Comparison of ENCODE assay signal across 8 cellular contexts in genomic region chr13:30865131-30866009, GRCh38. TPM values are rescaled to one million over a fixed set of nuclear protein-coding genes. Genes with fewer than 3 reads are reported as not detected.
DNase-seq lines count a peak whose midpoint lies in the region; ATAC-seq and TF ChIP-seq lines count a peak whose summit lies in the region.

No MANE protein-coding gene starts in this region.

- BruUV-seq in Caco-2 (replicated peaks; lab: Mats Ljungman, UMichigan), result no TSS peak

- H3K9me3 Mint-ChIP-seq in Caco-2 (ENCODE audit: unreplicated experiment), result no peaks in the 10 kb centered on the region

- H3K9me3 ChIP-seq in Caco-2, result no peaks in the 10 kb centered on the region
- H3K9me3 ChIP-seq in RWPE2 (ENCODE audit: severe bottlenecking), result no peaks in the 10 kb centered on the region
- no peaks in the 10 kb centered on the region for H3K9me3 ChIP-seq in neutrophil
- no peaks in the 10 kb centered on the region for H3K9me3 ChIP-seq in suprapubic skin

- H3K36me3 ChIP-seq in Caco-2 (ENCODE audit: control insufficient read depth, insufficient read depth, low read length) (no peaks in the 10 kb centered on the region), RWPE2 (ENCODE audit: low read depth) (no peaks in the 10 kb centered on the region), neutrophil (no peaks in the 10 kb centered on the region), suprapubic skin (no peaks in the 10 kb centered on the region)

- no peak overlapping the region for H3K4me3 ChIP-seq in Caco-2 (ENCODE audit: low read depth, low read length)
- no peak overlapping the region for H3K4me3 ChIP-seq in RWPE2 (ENCODE audit: severe bottlenecking)
- no peak overlapping the region for H3K4me3 ChIP-seq in neutrophil (ENCODE audit: low read depth in 1 of 2, low read length in 1 of 2)
- no peak overlapping the region for H3K4me3 ChIP-seq in suprapubic skin

- no peak for TF ChIP-seq EP300 in suprapubic skin (IDR thresholded peaks at IDR 0.05)

- H3K27ac ChIP-seq in RWPE2 (ENCODE audit: poor library complexity, severe bottlenecking), result peak overlapping the region; percentile 90
- H3K27ac ChIP-seq in neutrophil, result no peak overlapping the region
- H3K27ac ChIP-seq in suprapubic skin, result peak overlapping the region; percentile 86

- CTCF ChIA-PET in Caco-2 (lab: Charles Lee), result interaction anchor here (0.5 to 1.9 kb wide), 11 partner anchors 8 to 1129 kb away, joined by 3 to 9 read pairs (median 4); no protein-coding TSS in a partner anchor

- DNase-seq in Caco-2, result peak; percentile 71 to 72
- peak; percentile 91 for DNase-seq in LHCN-M2 (ENCODE audit: low read depth)
- DNase-seq in RWPE2 (ENCODE audit: low spot score), result peak; percentile 82
- peak in 3 of 4 experiments; percentile 4 to 20 (median 6) for DNase-seq in activated naive CD4-positive, alpha-beta T cell (lab: John Stamatoyannopoulos, UW)
- DNase-seq in germinal center (ENCODE audit: low spot score), result peak; percentile 71
- peak; percentile 91 for DNase-seq in suprapubic skin (ENCODE audit: low spot score in 2 of 2)

- 14% methylated on average over 17 of the region's 17 CpGs for WGBS in suprapubic skin

- POLR2A ChIA-PET in Caco-2 (lab: Charles Lee), result no interaction called here

- H3K27me3 ChIP-seq in Caco-2 (replicated peaks; ENCODE audit: control insufficient read depth, insufficient read depth, low read length), result no peaks in the 10 kb centered on the region
- no peaks in the 10 kb centered on the region for H3K27me3 ChIP-seq in RWPE2 (ENCODE audit: insufficient read depth, poor library complexity, severe bottlenecking)
- peaks cover 3% of the 10 kb centered on the region for H3K27me3 ChIP-seq in neutrophil
- no peaks in the 10 kb centered on the region for H3K27me3 ChIP-seq in suprapubic skin

- H3K36me3 Mint-ChIP-seq in Caco-2 (ENCODE audit: insufficient read depth, unreplicated experiment), result no peaks in the 10 kb centered on the region

- H3K4me1 ChIP-seq in Caco-2 (0 out of 2 replicates have a peak, but pooled peaks cover 7% of the 10 kb centered on the region), RWPE2 (ENCODE audit: insufficient read depth, poor library complexity, severe bottlenecking) (peaks cover 20% of the 10 kb centered on the region), neutrophil (ENCODE audit: control insufficient read depth in 1 of 2, insufficient read depth in 1 of 2, low read depth in 1 of 2, low read length in 1 of 2) (peaks cover 0 to 4% of the 10 kb centered on the region in 2 experiments), suprapubic skin (peaks cover 34% of the 10 kb centered on the region)

- H3K27ac Mint-ChIP-seq in Caco-2 (ENCODE audit: unreplicated experiment), result peak overlapping the region; percentile 16

- TF ChIP-seq CTCF in Caco-2 (IDR thresholded peaks at IDR 0.05; ENCODE audit: insufficient read depth in 1 of 2, low read depth in 1 of 2, low read length in 1 of 2, severe bottlenecking in 1 of 2, unreplicated experiment in 1 of 2) (peak; percentile 84 to 95), RWPE2 (IDR thresholded peaks at IDR 0.05; ENCODE audit: poor library complexity, severe bottlenecking) (peak; percentile 94), neutrophil (IDR thresholded peaks at IDR 0.05) (peak; percentile 80), suprapubic skin (IDR thresholded peaks at IDR 0.05) (peak; percentile 85 to 90)

- intact Hi-C loops in Caco-2 (cut with micrococcal nuclease; ENCODE audit: unreplicated experiment), result loop anchor here (1.0 kb wide), 3 partner anchors 61 to 191 kb away; no protein-coding TSS in a partner anchor

- peaks cover 12% of the 10 kb centered on the region for H3K4me1 Mint-ChIP-seq in Caco-2 (ENCODE audit: low read depth, unreplicated experiment)

- peaks cover 2% of the 10 kb centered on the region for H3K27me3 Mint-ChIP-seq in Caco-2 (ENCODE audit: insufficient read depth, unreplicated experiment)

- peak in 1 of 2 donors; percentile 7 for TF ChIP-seq POLR2A in suprapubic skin (IDR thresholded peaks at IDR 0.05)

- no peak overlapping the region for H3K4me3 Mint-ChIP-seq in Caco-2 (ENCODE audit: unreplicated experiment)

- ATAC-seq in GM21529 (IDR thresholded peaks at IDR 0.05; ENCODE audit: unreplicated experiment) (peak; percentile 91), RWPE2 (ENCODE audit: low read depth) (peak; percentile 93)

RNA-seq across cellular contexts. Expression of gene MEDAG, which starts 40.7 kb away (rescaled TPM):
- not detected in 2 replicates for total RNA-seq in Caco-2 (2022)
- total RNA-seq in LHCN-M2 (2014; rRNA removed), result 11.1 and 11.9 TPM in 2 replicates
- polyA plus RNA-seq in LHCN-M2 (2012), result 3.8 TPM
- total RNA-seq in suprapubic skin, result 10 to 100 TPM; 10.3 to 15.9 (median 14.8) TPM

Comparison
In these comparisons a context has a peak if more than half of its experiments do, and no peak if none do; other contexts are left out.
1. DNase-seq: peak in every context shown above with its lines; median percentile 91 in LHCN-M2; 91 in suprapubic skin; 82 in RWPE2; 72 in Caco-2; 71 in germinal center; 6 in activated naive CD4-positive, alpha-beta T cell.
2. RNA of gene MEDAG, which starts 40.7 kb away (total RNA-seq): 10.3 to 15.9 TPM in suprapubic skin and 11.1 to 11.9 TPM in LHCN-M2; not detected in Caco-2; every median in the first group is over 10 times any median in the second.
3. Peak in every context shown above with its lines, with median percentiles within 50 percentile points of each other: CTCF ChIP-seq.